20 cellular contexts compared by ENCODE assay signal in the genomic region with DNA sequence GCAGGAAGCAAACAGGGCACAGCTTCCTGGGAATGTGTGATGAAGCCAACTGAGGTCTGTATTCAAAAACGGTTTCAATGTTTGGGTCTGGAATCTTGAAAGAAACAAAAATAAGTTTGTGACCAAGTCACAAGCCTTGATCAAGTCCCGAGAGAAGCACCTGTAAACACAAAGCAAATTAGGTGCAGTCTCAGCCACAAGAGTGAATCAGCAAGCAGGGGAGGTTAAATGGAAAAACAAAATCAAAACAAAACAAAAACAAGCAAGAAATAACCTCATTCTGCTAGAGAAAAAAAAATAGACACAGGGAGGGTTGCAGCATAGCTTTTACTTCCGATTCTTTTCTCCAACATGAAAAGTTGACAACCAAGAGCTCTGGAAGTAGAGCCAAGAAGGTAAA.
A peak's percentile ranks its signal among the peaks of the same experiment; 100 is the strongest.
DNase-seq lines count a peak whose midpoint lies in the region; ATAC-seq, FAIRE-seq and TF ChIP-seq lines count a peak whose summit lies in the region.
"Had no signal": no experiment of that assay in that cellular context is flagged by ENCODE, and none has a peak within 500 bp of the region (broad histone marks: within the 10 kb centered on the region; RNA-seq: fewer than 3 reads in every experiment).

No MANE protein-coding gene starts in this region.

- H3K56ac ChIP-seq in H1 (replicated peaks; ENCODE audit: insufficient read length, low read depth, low read length): no peak overlapping the region

- no peak overlapping the region for H4K8ac ChIP-seq in H1 (ENCODE audit: extremely low read depth, insufficient read depth, low read length)

- DNase-seq in H1 (ENCODE audit: low read depth in 1 of 2, low spot score in 2 of 2) (no peak), activated gamma-delta T cell (lab: John Stamatoyannopoulos, UW) (no peak), Peyer's patch (no peak), esophagus squamous epithelium (lab: John Stamatoyannopoulos, UW) (no peak)
- DNase-seq: activated CD4-positive, alpha-beta T cell treated with anti-CD3 and anti-CD28 coated beads, Interleukin-2, amount 50 U/mL, for 1 hour; activated naive CD4-positive, alpha-beta T cell treated with anti-CD3 and anti-CD28 coated beads, Interleukin-2, amount 50 U/mL, for 16 hours; CD4-positive, CD25-positive, alpha-beta regulatory T cell; dermis blood vessel endothelial cell; NCI-H1417; NCI-H524; psoas muscle; T-helper 17 cell; uterus had no signal

- H3K4me2 ChIP-seq in H1 (ENCODE audit: insufficient read depth in 1 of 2, low read depth in 2 of 2, low read length in 2 of 2): no peak overlapping the region

- H3K79me2 ChIP-seq in H1 (ENCODE audit: control insufficient read depth in 1 of 2, insufficient read depth in 2 of 2, low read length in 2 of 2): no peaks in the 10 kb centered on the region

- TF ChIP-seq EP300 in H1 (IDR thresholded peaks at IDR 0.05; ENCODE audit: borderline replicate concordance in 1 of 2, low read depth in 2 of 2, low read length in 2 of 2): no peak

- no peaks in the 10 kb centered on the region for H3K9me3 ChIP-seq in H1 (ENCODE audit: insufficient read depth in 2 of 2, low read depth in 1 of 2, low read length in 1 of 2)
- H3K9me3 ChIP-seq in Peyer's patch: no peaks in the 10 kb centered on the region
- H3K9me3 ChIP-seq in esophagus squamous epithelium: no peaks in the 10 kb centered on the region
- H3K9me3 ChIP-seq: neutrophil, psoas muscle, uterus had no signal

- TF ChIP-seq CTCF in H1 (IDR thresholded peaks at IDR 0.05; ENCODE audit: control extremely low read depth in 1 of 3, insufficient read depth in 1 of 3, low read depth in 1 of 3, low read length in 3 of 3) (no peak), Peyer's patch (IDR thresholded peaks at IDR 0.05) (no peak), esophagus squamous epithelium (IDR thresholded peaks at IDR 0.05) (no peak)

- H3K36me3 ChIP-seq in H1 (ENCODE audit: control insufficient read depth in 2 of 4, insufficient read depth in 4 of 4, low read length in 3 of 4) (no peaks in the 10 kb centered on the region), Peyer's patch (no peaks in the 10 kb centered on the region), esophagus squamous epithelium (no peaks in the 10 kb centered on the region)
- H3K36me3 ChIP-seq: neutrophil, uterus had no signal

- H3K23me2 ChIP-seq in H1 (ENCODE audit: low read depth, low read length): no peaks in the 10 kb centered on the region

- 85% methylated on average over 3 of the region's 3 CpGs; no CpG with 5 or more reads in 1 of the 2 experiments for WGBS in H1 (ENCODE audit: extremely low coverage in 1 of 2, insufficient coverage in 1 of 2, insufficient read length in 1 of 2, insufficient replicate concordance in 2 of 2, low coverage in 1 of 2, low lambda C conversion rate in 2 of 2, missing lambda C conversion rate in 1 of 2), 2 experiments
- 55 to 70% methylated on average over 3 of the region's 3 CpGs for WGBS in esophagus squamous epithelium, 2 donors

- no peak overlapping the region for H4K5ac ChIP-seq in H1 (ENCODE audit: insufficient read length, low read depth, low read length)

- H4K91ac ChIP-seq in H1 (replicated peaks; ENCODE audit: insufficient read length, low read length): no peak overlapping the region

- no peak overlapping the region for H3K27ac ChIP-seq in H1 (ENCODE audit: low read depth, low read length)
- H3K27ac ChIP-seq in Peyer's patch: no peak overlapping the region
- H3K27ac ChIP-seq in esophagus squamous epithelium: no peak overlapping the region
- H3K27ac ChIP-seq: neutrophil, psoas muscle, uterus had no signal

- H3K23ac ChIP-seq in H1 (ENCODE audit: insufficient read length): no peak overlapping the region

- no peak overlapping the region for H3K9ac ChIP-seq in H1 (replicated peaks in 1 of 4; ENCODE audit: extremely low read depth in 1 of 4, low read depth in 3 of 4, low read length in 3 of 4)

- H3K4me1 ChIP-seq in H1 (replicated peaks in 1 of 4; ENCODE audit: control insufficient read depth in 3 of 4, insufficient read depth in 4 of 4, low read length in 3 of 4) (no peaks in the 10 kb centered on the region), Peyer's patch (no peaks in the 10 kb centered on the region), esophagus squamous epithelium (no peaks in the 10 kb centered on the region)
- H3K4me1 ChIP-seq: psoas muscle, uterus had no signal

- FAIRE-seq in H1 (lab: Jason Lieb, UNC): no peak
- FAIRE-seq: GM19239, H54 had no signal

- no peak overlapping the region for H3K18ac ChIP-seq in H1 (ENCODE audit: extremely low read depth, low read length)

- no peak overlapping the region for H3K14ac ChIP-seq in H1 (ENCODE audit: insufficient read length)

- no peaks in the 10 kb centered on the region for H3K79me1 ChIP-seq in H1 (ENCODE audit: low read depth, low read length)

- H2BK12ac ChIP-seq in H1 (ENCODE audit: low read depth, low read length): no peak overlapping the region

- no peak overlapping the region for H2BK5ac ChIP-seq in H1 (ENCODE audit: low read depth, low read length)

- H4K20me1 ChIP-seq in H1 (replicated peaks in 1 of 2; ENCODE audit: control insufficient read depth in 1 of 2, insufficient read depth in 2 of 2, low read length in 2 of 2): no peaks in the 10 kb centered on the region

- no peak for TF ChIP-seq POLR2A in H1 (IDR thresholded peaks at IDR 0.05; ENCODE audit: control extremely low read depth in 1 of 2, low read depth in 2 of 2, low read length in 2 of 2)
- no peak for TF ChIP-seq POLR2A in Peyer's patch (IDR thresholded peaks at IDR 0.05)
- TF ChIP-seq POLR2A in esophagus squamous epithelium (IDR thresholded peaks at IDR 0.05): no peak

- CTCF ChIA-PET in H1 (lab: Charles Lee; ENCODE audit: partially characterized antibody): interaction anchor here (1.6 to 1.9 kb wide), 2 partner anchors 30 to 108 kb away, joined by 3 to 5 read pairs; no protein-coding TSS in a partner anchor

- H3K4me3 ChIP-seq in H1 (ENCODE audit: extremely low read depth in 1 of 4, insufficient read depth in 2 of 4, low read depth in 3 of 4, low read length in 4 of 4) (no peak overlapping the region), Peyer's patch (no peak overlapping the region), esophagus squamous epithelium (no peak overlapping the region)
- H3K4me3 ChIP-seq: psoas muscle, uterus had no signal

- POLR2A ChIA-PET in H1 (lab: Charles Lee; ENCODE audit: partially characterized antibody): interaction anchor here (0.6 kb wide), 1 partner anchor 41 kb away, joined by 3 read pairs; no protein-coding TSS in a partner anchor

- H2AK5ac ChIP-seq in H1 (ENCODE audit: low read depth, low read length): no peak overlapping the region

- no peak overlapping the region for H2BK20ac ChIP-seq in H1 (ENCODE audit: low read length)

- no peaks in the 10 kb centered on the region for H3K27me3 ChIP-seq in H1 (replicated peaks in 1 of 4; ENCODE audit: control insufficient read depth in 3 of 4, extremely low read depth in 1 of 4, insufficient read depth in 3 of 4, low read length in 3 of 4)
- no peaks in the 10 kb centered on the region for H3K27me3 ChIP-seq in Peyer's patch
- H3K27me3 ChIP-seq in esophagus squamous epithelium: peaks cover 0 to 8% (median 0%) of the 10 kb centered on the region in 4 donors
- H3K27me3 ChIP-seq: neutrophil, uterus had no signal

- no peak overlapping the region for H2BK15ac ChIP-seq in H1 (ENCODE audit: low read length)

- no peak overlapping the region for H3K4ac ChIP-seq in H1 (replicated peaks; ENCODE audit: insufficient read length, low read depth, low read length)

- intact Hi-C loops in esophagus squamous epithelium (cut with DNase I): no loop called here

- ATAC-seq in GM18873 (IDR thresholded peaks at IDR 0.05; ENCODE audit: low FRiP score, unreplicated experiment) (peak; percentile 63), GM21723 (IDR thresholded peaks at IDR 0.05; ENCODE audit: unreplicated experiment) (peak; percentile 88), HG03354 (IDR thresholded peaks at IDR 0.05; ENCODE audit: poor library complexity, severe bottlenecking, unreplicated experiment) (peak; percentile 69)
- ATAC-seq: psoas muscle; stimulated activated memory B cell treated with anti-CD40 and anti-IgM and Interleukin-4, amounts not matched to agents 10 μg/mL and 1 μg/mL and 100 μg/mL, for 72 hours; T-helper 17 cell had no signal

- no peak for TF ChIP-seq RAD21 in H1 (IDR thresholded peaks at IDR 0.05 in 1 of 2, conservative IDR thresholded peaks at IDR 0.05 in 1 of 2; ENCODE audit: low read depth in 2 of 2, low read length in 2 of 2)

- H2BK120ac ChIP-seq in H1 (replicated peaks; ENCODE audit: low read depth, low read length): no peak overlapping the region

- 0 out of 2 replicates have a peak overlapping the region, but pooled peaks have one; percentile 14 for H2AFZ ChIP-seq in H1 (ENCODE audit: low read length)

TF ChIP-seq in H1, 55 proteins besides CTCF, POLR2A, EP300 and RAD21:
- TF ChIP-seq SUZ12 (IDR thresholded peaks at IDR 0.05; ENCODE audit: low read length): no peak
- no peak for TF ChIP-seq TCF12 (IDR thresholded peaks at IDR 0.05; ENCODE audit: low read depth, low read length)
- no peak for TF ChIP-seq CBX5 (IDR thresholded peaks at IDR 0.05; ENCODE audit: low read depth, low read length)
- no peak for TF ChIP-seq YY1 (IDR thresholded peaks at IDR 0.05; ENCODE audit: low read depth, low read length)
- TF ChIP-seq EZH2 (IDR thresholded peaks at IDR 0.05; ENCODE audit: low read depth, low read length, severe bottlenecking): no peak
- no peak for TF ChIP-seq CREB1 (IDR thresholded peaks at IDR 0.05)
- no peak for TF ChIP-seq BCL11A (IDR thresholded peaks at IDR 0.05; ENCODE audit: low read depth in 2 of 2, low read length in 2 of 2)
- TF ChIP-seq CEBPB (IDR thresholded peaks at IDR 0.05; ENCODE audit: low read depth, low read length): no peak
- TF ChIP-seq MAFK (IDR thresholded peaks at IDR 0.05; ENCODE audit: low read depth, low read length): no peak
- no peak for TF ChIP-seq ZNF274 (IDR thresholded peaks at IDR 0.05; ENCODE audit: borderline replicate concordance, extremely low read depth, low read length)
- no peak for TF ChIP-seq PHF8 (conservative IDR thresholded peaks at IDR 0.05; ENCODE audit: low read depth, low read length)
